In genomic region chr2:178993788-178994187, GRCh38 we compare ENCODE assay signal across 23 cellular contexts. TPM values are rescaled to one million over a fixed set of nuclear protein-coding genes. Genes with fewer than 3 reads are reported as not detected.
DNase-seq lines count a peak whose midpoint lies in the region; ATAC-seq, FAIRE-seq and TF ChIP-seq lines count a peak whose summit lies in the region.
"Had no signal": no experiment of that assay in that cellular context is flagged by ENCODE, and none has a peak within 500 bp of the region (broad histone marks: within the 10 kb centered on the region; RNA-seq: fewer than 3 reads in every experiment).

No MANE protein-coding gene starts in this region.

- peak; percentile 22 for ATAC-seq in Right ventricle myocardium superior (ENCODE audit: poor library complexity)
- no peak for ATAC-seq in HepG2
- ATAC-seq in left lobe of liver, result peak; percentile 97
- ATAC-seq: A549; CD8-positive, alpha-beta T cell had no signal

- H3K36me3 ChIP-seq in liver (ENCODE audit: control insufficient read depth in 4 of 4, insufficient read depth in 3 of 4, low read depth in 1 of 4, low read length in 3 of 4) (no peaks in the 10 kb centered on the region), HepG2 (replicated peaks in 1 of 2; ENCODE audit: control insufficient read depth in 1 of 2, insufficient read depth in 2 of 2, low read length in 2 of 2) (no peaks in the 10 kb centered on the region), osteoblast (ENCODE audit: insufficient read depth, low read length) (no peaks in the 10 kb centered on the region)
- H3K36me3 ChIP-seq: BLaER1 treated with 17β-estradiol and CSF1 and Interleukin-3, amounts not matched to agents 10 nM and 100 nM had no signal

- H3K9me3 ChIP-seq in liver (ENCODE audit: control insufficient read depth in 4 of 4, low read length in 3 of 4) (no peaks in the 10 kb centered on the region), HepG2 (ENCODE audit: low read length) (0 out of 2 replicates have a peak, but pooled peaks cover 7% of the 10 kb centered on the region), osteoblast (ENCODE audit: low read depth, low read length) (no peaks in the 10 kb centered on the region)
- H3K9me3 ChIP-seq: A549 had no signal

- TF ChIP-seq EP300 in HepG2 (IDR thresholded peaks at IDR 0.05; ENCODE audit: low read depth in 2 of 2, low read length in 2 of 2) (no peak), HepG2 (CRISPR knock-in tag; IDR thresholded peaks at IDR 0.05; ENCODE audit: borderline replicate concordance) (no peak)

- POLR2A ChIA-PET in HepG2 (lab: Yijun Ruan, JAX), result no interaction called here

- H3K4me3 ChIP-seq in liver (ENCODE audit: low read depth in 1 of 3, low read length in 3 of 3) (no peak overlapping the region), HepG2 (replicated peaks in 1 of 3; ENCODE audit: insufficient read depth in 1 of 3, low read depth in 2 of 3, low read length in 3 of 3) (no peak overlapping the region), osteoblast (ENCODE audit: insufficient read depth, low read length) (no peak overlapping the region)
- H3K4me3 ChIP-seq: A549; BLaER1 treated with 17β-estradiol and CSF1 and Interleukin-3, amounts not matched to agents 10 nM and 100 nM had no signal

- no peak for TF ChIP-seq RAD21 in liver (IDR thresholded peaks at IDR 0.05)
- no peak for TF ChIP-seq RAD21 in HepG2 (CRISPR knock-in tag; IDR thresholded peaks at IDR 0.05)

- DNase-seq in Right ventricle myocardium superior (no peak), cardiac septum (ENCODE audit: low spot score) (no peak), HepG2 (ENCODE audit: low spot score) (no peak), left lobe of liver (ENCODE audit: low spot score) (peak; percentile 69), glomerular visceral epithelial cell (ENCODE audit: extremely low spot score) (no peak), osteoblast (ENCODE audit: insufficient read length, low spot score, missing footprints) (no peak)
- DNase-seq: AML-193; Caco-2; Calu3; CD4-positive, alpha-beta T cell; CD8-positive, alpha-beta T cell; DMS79 treated with DMSO at 0.1 percent for 48 hours; GF-D8 had no signal

- H3K9ac ChIP-seq in liver (ENCODE audit: low read depth in 1 of 2, low read length in 2 of 2) (no peak overlapping the region), HepG2 (ENCODE audit: insufficient read depth, low read depth, low read length) (no peak overlapping the region)
- H3K9ac ChIP-seq: BLaER1 treated with 17β-estradiol and CSF1 and Interleukin-3, amounts not matched to agents 10 nM and 100 nM had no signal

- no TSS peak for BruUV-seq in HepG2 (replicated peaks; lab: Mats Ljungman, UMichigan)

- H3K4me2 ChIP-seq in HepG2 (ENCODE audit: low read depth, low read length) (no peak overlapping the region), osteoblast (ENCODE audit: insufficient read depth, low read length) (no peak overlapping the region)
- H3K4me2 ChIP-seq: A549; BLaER1 treated with 17β-estradiol and CSF1 and Interleukin-3, amounts not matched to agents 10 nM and 100 nM had no signal

- TF ChIP-seq CTCF in liver (IDR thresholded peaks at IDR 0.05; ENCODE audit: low read depth, low read length, missing input control), result no peak
- no peak for TF ChIP-seq CTCF in HepG2 (CRISPR knock-in tag; IDR thresholded peaks at IDR 0.05)
- TF ChIP-seq CTCF in osteoblast (IDR thresholded peaks at IDR 0.05; ENCODE audit: extremely low read depth, low read depth, low read length), result no peak

- in situ Hi-C loops in HepG2 (cut with HindIII; ENCODE audit: extremely low pct_ligation_motif_present, low pct_unique_long_range_greater_than_20kb), result no loop called here

- no peak for FAIRE-seq in HepG2 (lab: Jason Lieb, UNC)
- FAIRE-seq: A549, D721Med, G401.6, GM12891, GM19239 had no signal

- peaks cover 0 to 8% (median 0%) of the 10 kb centered on the region in 4 donors for H3K4me1 ChIP-seq in liver (ENCODE audit: control insufficient read depth in 4 of 4, insufficient read depth in 4 of 4, low read length in 3 of 4)
- no peaks in the 10 kb centered on the region for H3K4me1 ChIP-seq in HepG2 (ENCODE audit: insufficient read depth, low read length)
- H3K4me1 ChIP-seq in osteoblast (ENCODE audit: insufficient read depth, low read length), result no peaks in the 10 kb centered on the region
- H3K4me1 ChIP-seq: A549; BLaER1 treated with 17β-estradiol and CSF1 and Interleukin-3, amounts not matched to agents 10 nM and 100 nM; Caco-2 had no signal

- H3K79me2 ChIP-seq in HepG2 (ENCODE audit: insufficient read depth, low read length) (no peaks in the 10 kb centered on the region), osteoblast (ENCODE audit: insufficient read depth, low read length) (no peaks in the 10 kb centered on the region)

- CTCF ChIA-PET in HepG2 (lab: Yijun Ruan, JAX; ENCODE audit: low intra/inter-chr PET ratio, low total read pairs), result no interaction called here

- WGBS in liver, result 45% methylated on average over 2 of the region's 2 CpGs
- 0% methylated on average over 2 of the region's 2 CpGs for WGBS in HepG2 (ENCODE audit: low lambda C conversion rate)

- H2AFZ ChIP-seq in HepG2 (ENCODE audit: low read length) (no peak overlapping the region), osteoblast (ENCODE audit: low read length) (no peak overlapping the region)

- intact Hi-C loops in Right ventricle myocardium superior (cut with DNase I) (no loop called here), cardiac septum (cut with DNase I) (no loop called here), HepG2 (cut with micrococcal nuclease; ENCODE audit: unreplicated experiment) (no loop called here)

- no peak for TF ChIP-seq POLR2A in HepG2 (IDR thresholded peaks at IDR 0.05; ENCODE audit: insufficient read depth in 1 of 2, low read depth in 2 of 2, low read length in 2 of 2)

- H3K27me3 ChIP-seq in liver (ENCODE audit: control insufficient read depth in 4 of 4, insufficient read depth in 4 of 4, low read length in 3 of 4) (no peaks in the 10 kb centered on the region), HepG2 (ENCODE audit: control insufficient read depth in 1 of 2, insufficient read depth in 2 of 2, low read length in 2 of 2) (no peaks in the 10 kb centered on the region), osteoblast (ENCODE audit: insufficient read depth, low read length) (no peaks in the 10 kb centered on the region)
- H3K27me3 ChIP-seq: BLaER1 treated with 17β-estradiol and CSF1 and Interleukin-3, amounts not matched to agents 10 nM and 100 nM had no signal

- H3K27ac ChIP-seq in liver (ENCODE audit: low read depth in 1 of 2, low read length in 2 of 2) (no peak overlapping the region), HepG2 (ENCODE audit: extremely low read length, insufficient read depth, low read length) (no peak overlapping the region), osteoblast (ENCODE audit: low read depth, low read length) (no peak overlapping the region)
- H3K27ac ChIP-seq: 22Rv1; A549; BLaER1 treated with 17β-estradiol and CSF1 and Interleukin-3, amounts not matched to agents 10 nM and 100 nM; C4-2B had no signal

- H4K20me1 ChIP-seq in HepG2 (ENCODE audit: insufficient read depth, low read length), result no peaks in the 10 kb centered on the region
- H4K20me1 ChIP-seq in osteoblast (ENCODE audit: insufficient read depth, low read length), result no peaks in the 10 kb centered on the region
- H4K20me1 ChIP-seq: BLaER1 treated with 17β-estradiol and CSF1 and Interleukin-3, amounts not matched to agents 10 nM and 100 nM had no signal

TF ChIP-seq in liver, 16 proteins besides CTCF, POLR2A, EP300 and RAD21 (continues in another document):
- no peak for TF ChIP-seq TAF1 (conservative IDR thresholded peaks at IDR 0.05)
- TF ChIP-seq GABPA (IDR thresholded peaks at IDR 0.05 in 1 of 2, conservative IDR thresholded peaks at IDR 0.05 in 1 of 2), result no peak
- peak; percentile 18 for TF ChIP-seq SP1 (IDR thresholded peaks at IDR 0.05)

RNA-seq across cellular contexts. Expression of gene CCDC141, which starts 56.1 kb away (rescaled TPM):
- total RNA-seq in Right ventricle myocardium superior (136 TPM), cardiac septum (162 TPM), liver (1 to 10 TPM in 1 of 2 donors, under 1 TPM in 1; 0.37 to 1.0 TPM), HepG2 (2016; rRNA removed; fragmentation: Illumina TruSeq; extraction: Trizol) (not detected in 2 replicates), left lobe of liver (0.38 TPM), osteoblast (not detected in 2 replicates)
- polyA plus RNA-seq in liver (under 1 TPM; 0.05 to 0.40 TPM), HepG2 (2011; rRNA removed) (not detected in 2 replicates)
- total RNA-seq in HepG2 (2016; cell fraction: cytosol; rRNA removed; fragmentation: Illumina TruSeq; extraction: Trizol; ENCODE audit: low read depth), result not detected in 2 replicates
- not detected in 2 replicates for total RNA-seq in HepG2 (2016; cell fraction: insoluble cytoplasmic fraction; rRNA removed; fragmentation: Illumina TruSeq; extraction: Trizol)
- not detected in 2 replicates for total RNA-seq in HepG2 (2016; cell fraction: membrane; rRNA removed; fragmentation: Illumina TruSeq; extraction: Trizol)
- total RNA-seq in HepG2 (2016; cell fraction: nucleus; rRNA removed; fragmentation: Illumina TruSeq; extraction: Trizol), result not detected in 2 replicates
- polyA plus RNA-seq in HepG2 (2011; cell fraction: cytosol; rRNA removed), result not detected in 2 replicates
- not detected in 2 replicates for polyA plus RNA-seq in HepG2 (2011; cell fraction: nucleus; rRNA removed)
- not detected in 2 replicates for polyA plus RNA-seq in HepG2 (2012)
- not detected in 2 replicates for polyA plus RNA-seq in HepG2 (2016; cell fraction: cytosol; fragmentation: Illumina TruSeq; extraction: Trizol; ENCODE audit: low read depth)
- polyA plus RNA-seq in HepG2 (2016; cell fraction: insoluble cytoplasmic fraction; fragmentation: Illumina TruSeq; extraction: Trizol; ENCODE audit: low read depth), result not detected in 2 replicates
- polyA plus RNA-seq in HepG2 (2016; cell fraction: membrane; fragmentation: Illumina TruSeq; extraction: Trizol; ENCODE audit: low read depth), result not detected in 2 replicates
- polyA plus RNA-seq in HepG2 (2016; cell fraction: nucleus; fragmentation: Illumina TruSeq; extraction: Trizol; ENCODE audit: insufficient read depth, low read depth), result not detected in 2 replicates
- polyA minus RNA-seq in HepG2 (2011; rRNA and poly(A)+ RNA removed; ENCODE audit: low replicate concordance), result 0.02 and 0.06 TPM in 2 replicates
- polyA minus RNA-seq in HepG2 (2011; cell fraction: cytosol; rRNA and poly(A)+ RNA removed), result not detected in 2 replicates
- polyA minus RNA-seq in HepG2 (2011; cell fraction: nucleus; rRNA and poly(A)+ RNA removed), result not detected in 2 replicates
- polyA plus RNA-seq: A549, BJ had no signal

Comparison
In these comparisons a context has a peak if more than half of its experiments do, and no peak if none do; other contexts are left out.
1. RNA of gene CCDC141, which starts 56.1 kb away (total RNA-seq): 162 TPM in cardiac septum (single experiment) and 136 TPM in Right ventricle myocardium superior (single experiment); 0.37 to 1.0 TPM in liver, 0.38 TPM in left lobe of liver (single experiment), not detected in HepG2 and not detected in osteoblast; every median in the first group is over 10 times any median in the second.